In the genomic region with DNA sequence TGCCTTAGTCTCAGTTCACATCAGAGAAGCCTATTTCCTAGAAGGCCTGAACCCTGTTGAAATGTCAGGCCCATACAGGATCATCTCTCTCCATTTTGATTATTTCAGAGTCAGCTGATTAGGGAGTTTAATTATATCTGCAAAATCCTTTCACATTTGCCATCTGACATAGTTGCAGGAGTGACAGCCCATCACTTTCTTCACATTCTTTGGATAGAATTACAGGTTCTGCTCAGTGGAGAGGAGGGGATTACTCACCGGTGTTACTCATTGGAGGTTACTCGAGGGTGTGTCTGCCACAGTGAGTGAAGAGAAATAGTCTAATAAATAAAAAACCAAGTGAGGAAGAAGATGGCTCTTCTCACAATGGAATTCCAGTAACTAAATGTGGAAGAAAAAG, we compare ENCODE assay signal across 1 cellular context.
TF ChIP-seq lines count a peak whose summit lies in the region.

No MANE protein-coding gene starts in this region.

TF ChIP-seq in K562, 482 proteins besides CTCF, POLR2A, EP300 and RAD21 (continued from another document):
- TF ChIP-seq, protein P1, sequence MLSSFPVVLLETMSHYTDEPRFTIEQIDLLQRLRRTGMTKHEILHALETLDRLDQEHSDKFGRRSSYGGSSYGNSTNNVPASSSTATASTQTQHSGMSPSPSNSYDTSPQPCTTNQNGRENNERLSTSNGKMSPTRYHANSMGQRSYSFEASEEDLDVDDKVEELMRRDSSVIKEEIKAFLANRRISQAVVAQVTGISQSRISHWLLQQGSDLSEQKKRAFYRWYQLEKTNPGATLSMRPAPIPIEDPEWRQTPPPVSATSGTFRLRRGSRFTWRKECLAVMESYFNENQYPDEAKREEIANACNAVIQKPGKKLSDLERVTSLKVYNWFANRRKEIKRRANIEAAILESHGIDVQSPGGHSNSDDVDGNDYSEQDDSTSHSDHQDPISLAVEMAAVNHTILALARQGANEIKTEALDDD (IDR thresholded peaks at IDR 0.05) = 0 out of 2 replicates have a peak, but pooled peaks have one; percentile 26
- TF ChIP-seq MAFF (IDR thresholded peaks at IDR 0.05; ENCODE audit: low read length) (no peak), ZNF316 (IDR thresholded peaks at IDR 0.05) (0 out of 2 replicates have a peak, but pooled peaks have one; percentile 19), JUND (IDR thresholded peaks at IDR 0.05; ENCODE audit: borderline replicate concordance, low read depth, low read length) (no peak), JUND (tag; IDR thresholded peaks at IDR 0.05; ENCODE audit: borderline replicate concordance, low read depth, low read length) (0 out of 3 replicates have a peak, but pooled peaks have one; percentile 12), U2AF2 (optimal IDR thresholded peaks at IDR 0.05; ENCODE audit: low read depth, low read length) (no peak), ZNF717 (CRISPR knock-in tag; IDR thresholded peaks at IDR 0.05) (no peak), TOE1 (IDR thresholded peaks at IDR 0.05; ENCODE audit: borderline replicate concordance) (no peak), TOE1 (CRISPR knock-in tag; IDR thresholded peaks at IDR 0.05; ENCODE audit: borderline replicate concordance, low read depth) (no peak), FIP1L1 (IDR thresholded peaks at IDR 0.05; ENCODE audit: low read depth, low read length, poor library complexity, severe bottlenecking) (no peak)
